9 cellular contexts compared by ENCODE assay signal in the genomic region with DNA sequence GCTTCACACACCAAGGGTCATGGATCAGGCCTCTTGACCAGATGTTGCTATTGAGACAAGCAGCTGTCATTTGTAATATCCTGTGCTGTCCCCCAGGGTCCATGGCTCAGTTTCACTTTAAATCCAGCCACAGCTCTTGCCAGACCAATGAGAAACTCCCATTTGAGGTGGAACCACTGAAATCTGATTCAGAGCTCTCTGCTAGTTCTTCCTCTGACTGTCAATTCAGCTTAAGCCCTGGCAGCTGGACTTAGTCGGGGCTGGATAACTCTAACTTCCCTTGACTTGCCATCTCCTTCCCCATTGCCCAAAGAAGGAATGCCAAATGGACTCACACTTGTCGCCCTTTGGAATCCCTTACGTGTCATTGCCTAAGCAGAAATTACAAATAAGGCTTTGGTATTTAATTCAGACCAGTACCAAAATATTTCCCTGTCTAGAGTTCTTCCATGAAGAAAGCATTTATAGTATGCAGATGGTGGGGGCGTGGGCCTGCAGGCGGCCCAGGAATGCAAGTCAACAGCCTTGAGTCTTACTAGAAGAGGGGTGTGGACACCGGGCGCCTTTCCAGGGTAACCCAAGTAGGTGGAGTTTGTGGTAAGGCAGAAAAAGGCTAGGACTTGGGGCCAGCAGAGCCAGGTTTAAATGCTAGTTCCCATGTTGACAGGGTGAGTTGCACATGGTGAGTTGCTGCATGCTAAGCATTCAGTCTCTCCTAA.
DNase-seq lines count a peak whose midpoint lies in the region; ATAC-seq, FAIRE-seq and TF ChIP-seq lines count a peak whose summit lies in the region.
"Had no signal": no experiment of that assay in that cellular context is flagged by ENCODE, and none has a peak within 500 bp of the region (broad histone marks: within the 10 kb centered on the region; RNA-seq: fewer than 3 reads in every experiment).

No MANE protein-coding gene starts in this region.

- H3K9me3 ChIP-seq in colonic mucosa (no peaks in the 10 kb centered on the region), mucosa of descending colon (no peaks in the 10 kb centered on the region)

- intact Hi-C loops in colonic mucosa (cut with DNase I) (no loop called here), mucosa of descending colon (cut with DNase I, micrococcal nuclease) (no loop called here)

- H3K9ac ChIP-seq in colonic mucosa (ENCODE audit: low read depth in 2 of 2, low read length in 2 of 2) = no peak overlapping the region

- H3K4me3 ChIP-seq in H7 (ENCODE audit: insufficient read depth, low read depth, low read length) (no peak overlapping the region), colonic mucosa (no peak overlapping the region), mucosa of descending colon (no peak overlapping the region)

- DNase-seq in DMS 273 (lab: John Stamatoyannopoulos, UW; ENCODE audit: unreplicated experiment) = peak; percentile 90
- peak; percentile 65 for DNase-seq in H7
- DNase-seq in LoVo (ENCODE audit: low spot score) = peak; percentile 97
- DNase-seq in colonic mucosa = peak; percentile 93
- DNase-seq in mucosa of descending colon = peak; percentile 89 to 94 (median 90)
- no peak for DNase-seq in GM19238 (ENCODE audit: insufficient read length, low spot score)
- no peak for DNase-seq in D721Med (ENCODE audit: insufficient read length, low spot score)
- no peak for DNase-seq in NCI-H2196 treated with DMSO at 0.1 percent for 48 hours (lab: John Stamatoyannopoulos, UW; ENCODE audit: unreplicated experiment)

- H3K4me1 ChIP-seq in colonic mucosa (no peaks in the 10 kb centered on the region), mucosa of descending colon (ENCODE audit: low read depth) (peaks cover 15% of the 10 kb centered on the region)

- no peaks in the 10 kb centered on the region for H3K27me3 ChIP-seq in H7 (ENCODE audit: control insufficient read depth, insufficient read depth, low read length)
- no peaks in the 10 kb centered on the region for H3K27me3 ChIP-seq in colonic mucosa

- no peak for TF ChIP-seq CTCF in colonic mucosa (IDR thresholded peaks at IDR 0.05)
- no peak for TF ChIP-seq CTCF in mucosa of descending colon (IDR thresholded peaks at IDR 0.05)
- no peak for TF ChIP-seq CTCF in D721Med (IDR thresholded peaks at IDR 0.05; ENCODE audit: insufficient read depth, missing control alignments)

- ATAC-seq in mucosa of descending colon = peak; percentile 91

- no peaks in the 10 kb centered on the region for H3K36me3 ChIP-seq in H7 (replicated peaks; ENCODE audit: control insufficient read depth, insufficient read depth, low read length)
- H3K36me3 ChIP-seq in colonic mucosa = no peaks in the 10 kb centered on the region
- no peaks in the 10 kb centered on the region for H3K36me3 ChIP-seq in mucosa of descending colon (ENCODE audit: low read depth)

- FAIRE-seq in D721Med (lab: Jason Lieb, UNC) = no peak

- peak overlapping the region; percentile 32 for H3K27ac ChIP-seq in colonic mucosa
- H3K27ac ChIP-seq: HL-60 had no signal

Comparison
In these comparisons a context has a peak if more than half of its experiments do, and no peak if none do; other contexts are left out.
1. DNase-seq: peak in DMS 273 (single experiment), H7 (single experiment), LoVo (single experiment), colonic mucosa (single experiment) and mucosa of descending colon (3 of 3); none in GM19238 (single experiment), D721Med (single experiment) and NCI-H2196 treated with DMSO at 0.1 percent for 48 hours (single experiment).